In genomic region chr15:68289621-68290352, GRCh38 we compare ENCODE assay signal across 1 cellular context.
TF ChIP-seq lines count a peak whose summit lies in the region.

No MANE protein-coding gene starts in this region.

TF ChIP-seq in IMR-90, 13 proteins besides CTCF, POLR2A, EP300 and RAD21:
- no peak for TF ChIP-seq ELK1 (IDR thresholded peaks at IDR 0.05; ENCODE audit: borderline replicate concordance, low read depth, low read length)
- no peak for TF ChIP-seq MAFK (IDR thresholded peaks at IDR 0.05; ENCODE audit: low read depth, low read length)
- no peak for TF ChIP-seq CHD1 (IDR thresholded peaks at IDR 0.05; ENCODE audit: low read depth, low read length)
- no peak for TF ChIP-seq RCOR1 (IDR thresholded peaks at IDR 0.05; ENCODE audit: insufficient replicate concordance, low read length)
- TF ChIP-seq FOS (IDR thresholded peaks at IDR 0.05; ENCODE audit: low read depth, low read length): no peak
- no peak for TF ChIP-seq RFX5 (IDR thresholded peaks at IDR 0.05; ENCODE audit: low read depth, low read length)
- peak; percentile 62 for TF ChIP-seq CEBPB (IDR thresholded peaks at IDR 0.05; ENCODE audit: low read depth, low read length)
- no peak for TF ChIP-seq SMC3 (IDR thresholded peaks at IDR 0.05; ENCODE audit: low read depth, low read length)
